In the genomic region with DNA sequence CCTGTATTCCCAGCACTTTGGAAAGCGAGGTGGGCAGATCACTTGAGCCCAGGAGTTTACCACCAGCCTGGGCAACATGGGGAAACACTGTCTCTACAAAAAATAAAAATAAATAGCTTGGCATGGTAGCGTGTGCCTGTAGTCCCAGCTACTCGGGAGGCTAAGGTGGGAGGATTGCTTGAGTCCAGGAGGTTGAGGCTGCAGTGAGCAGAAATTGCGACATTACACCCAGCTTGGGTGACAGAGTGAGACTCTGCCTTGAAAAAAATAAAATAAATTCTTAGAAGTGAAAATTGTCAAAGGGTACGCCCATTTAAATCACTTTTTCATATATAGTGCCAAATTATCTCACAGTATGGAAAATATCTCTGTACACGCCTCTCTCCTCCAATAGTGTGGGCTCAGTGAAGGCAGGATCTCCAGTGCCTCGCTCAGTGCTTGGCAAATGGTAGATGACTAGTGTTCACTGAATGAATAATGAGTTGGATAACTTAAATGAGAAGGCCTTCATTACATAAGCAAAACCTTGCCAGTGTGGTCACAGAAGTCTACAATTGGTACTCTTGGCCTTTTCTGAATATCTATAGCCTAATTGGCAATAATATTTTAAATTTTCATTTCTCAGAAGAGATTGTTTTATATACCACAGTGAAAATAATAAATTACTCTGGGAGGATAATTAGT, we compare ENCODE assay signal across 1 cellular context.
TF ChIP-seq lines count a peak whose summit lies in the region.

No MANE protein-coding gene starts in this region.

TF ChIP-seq in K562, 482 proteins besides CTCF, POLR2A, EP300 and RAD21:
- TF ChIP-seq POLR2AphosphoS2 (IDR thresholded peaks at IDR 0.05; ENCODE audit: low read length) (no peak), ZNF445 (CRISPR knock-in tag; IDR thresholded peaks at IDR 0.05; ENCODE audit: low read depth) (no peak), CEBPB (tag; IDR thresholded peaks at IDR 0.05) (peak; percentile 33; the same call in 1 of the 2 replicates), ZNF217 (CRISPR knock-in tag; IDR thresholded peaks at IDR 0.05) (no peak), XRCC3 (IDR thresholded peaks at IDR 0.05) (no peak), MYC (IDR thresholded peaks at IDR 0.05; ENCODE audit: low read depth, low read length) (no peak), MYC (CRISPR knock-in tag; IDR thresholded peaks at IDR 0.05; ENCODE audit: borderline replicate concordance, low read depth) (no peak), ZNF57 (CRISPR knock-in tag; IDR thresholded peaks at IDR 0.05) (no peak), ATF7 (IDR thresholded peaks at IDR 0.05) (no peak)
